8 cellular contexts compared by ENCODE assay signal in genomic region chr16:16073884-16074781, GRCh38.
A peak's percentile ranks its signal among the peaks of the same experiment; 100 is the strongest.
DNase-seq lines count a peak whose midpoint lies in the region; ATAC-seq and TF ChIP-seq lines count a peak whose summit lies in the region.

No MANE protein-coding gene starts in this region.

- H3K27ac ChIP-seq in subcutaneous abdominal adipose tissue (ENCODE audit: low read depth, low read length) = peak overlapping the region; percentile 30

- peaks cover 3 to 43% (median 37%) of the 10 kb centered on the region in 5 donors for H3K4me1 ChIP-seq in subcutaneous abdominal adipose tissue (ENCODE audit: control insufficient read depth in 5 of 5, insufficient read depth in 5 of 5, low read length in 5 of 5)

- no peak overlapping the region for H3K4me3 ChIP-seq in subcutaneous abdominal adipose tissue (ENCODE audit: low read depth in 1 of 5, low read length in 5 of 5)

- no peaks in the 10 kb centered on the region for H3K9me3 ChIP-seq in subcutaneous abdominal adipose tissue (ENCODE audit: control insufficient read depth in 5 of 5, low read length in 5 of 5)

- H3K4me1 Mint-ChIP-seq in activated CD8-positive, alpha-beta memory T cell treated with anti-CD3 and anti-CD28 coated beads, Interleukin-2, amount 10 ng/mL, durations not matched to agents 7 days and 5 days = peaks cover 27% of the 10 kb centered on the region

- H3K9ac ChIP-seq in subcutaneous abdominal adipose tissue (ENCODE audit: low read length in 5 of 5) = no peak overlapping the region

- H3K36me3 ChIP-seq in subcutaneous abdominal adipose tissue (ENCODE audit: control insufficient read depth in 5 of 5, insufficient read depth in 5 of 5, low read length in 5 of 5) = peaks cover 0 to 60% (median 36%) of the 10 kb centered on the region in 5 donors

- H3K4me3 Mint-ChIP-seq in activated CD8-positive, alpha-beta memory T cell treated with anti-CD3 and anti-CD28 coated beads, Interleukin-2, amount 10 ng/mL, durations not matched to agents 7 days and 5 days = no peak overlapping the region

- no peak for TF ChIP-seq CTCF in GM10266 (IDR thresholded peaks at IDR 0.05; ENCODE audit: control insufficient read depth, insufficient read depth, low read depth, missing control alignments)

- no peak for DNase-seq in activated CD8-positive, alpha-beta memory T cell treated with anti-CD3 and anti-CD28 coated beads, Interleukin-2, amount 10 ng/mL, durations not matched to agents 7 days and 5 days
- DNase-seq in activated CD8-positive, alpha-beta memory T cell treated with anti-CD3 and anti-CD28 coated beads for 24 hours = no peak
- peak; percentile 94 for DNase-seq in UCSD-AML1 (lab: John Stamatoyannopoulos, UW; ENCODE audit: unreplicated experiment)
- DNase-seq in iPS-NIHi7 (ENCODE audit: extremely low spot score) = peak; percentile 58
- DNase-seq in GM10266 (ENCODE audit: extremely low spot score) = no peak

- no peaks in the 10 kb centered on the region for H3K27me3 Mint-ChIP-seq in activated CD8-positive, alpha-beta memory T cell treated with anti-CD3 and anti-CD28 coated beads, Interleukin-2, amount 10 ng/mL, durations not matched to agents 7 days and 5 days

- H3K9me3 Mint-ChIP-seq in activated CD8-positive, alpha-beta memory T cell treated with anti-CD3 and anti-CD28 coated beads, Interleukin-2, amount 10 ng/mL, durations not matched to agents 7 days and 5 days (ENCODE audit: low read depth) = no peaks in the 10 kb centered on the region

- H3K27ac Mint-ChIP-seq in activated CD8-positive, alpha-beta memory T cell treated with anti-CD3 and anti-CD28 coated beads, Interleukin-2, amount 10 ng/mL, durations not matched to agents 7 days and 5 days = peak overlapping the region; percentile 77

- ATAC-seq in activated CD8-positive, alpha-beta memory T cell treated with anti-CD3 and anti-CD28 coated beads, Interleukin-2, amount 10 ng/mL, durations not matched to agents 7 days and 5 days = peak; percentile 30
- ATAC-seq in HG02610 (IDR thresholded peaks at IDR 0.05; ENCODE audit: unreplicated experiment) = no peak
- ATAC-seq in activated CD4-positive, CD25-positive, alpha-beta regulatory T cell treated with anti-CD3 and anti-CD28 coated beads, Interleukin-2, amount 50 U/mL, for 24 hours = no peak

- CTCF ChIA-PET in activated CD8-positive, alpha-beta memory T cell treated with anti-CD3 and anti-CD28 coated beads, Interleukin-2, amount 10 ng/mL, durations not matched to agents 7 days and 5 days (lab: Charles Lee) = interaction anchor here (0.6 kb wide), 1 partner anchor 29 kb away, joined by 3 read pairs; no protein-coding TSS in a partner anchor

- H3K36me3 Mint-ChIP-seq in activated CD8-positive, alpha-beta memory T cell treated with anti-CD3 and anti-CD28 coated beads, Interleukin-2, amount 10 ng/mL, durations not matched to agents 7 days and 5 days = peaks cover 32% of the 10 kb centered on the region

- no peaks in the 10 kb centered on the region for H3K27me3 ChIP-seq in subcutaneous abdominal adipose tissue (ENCODE audit: control insufficient read depth in 5 of 5, insufficient read depth in 4 of 5, low read length in 5 of 5)

Comparison
In these comparisons a context has a peak if more than half of its experiments do, and no peak if none do; other contexts are left out.
1. DNase-seq: peak in UCSD-AML1 (single experiment) and iPS-NIHi7 (single experiment); none in activated CD8-positive, alpha-beta memory T cell treated with anti-CD3 and anti-CD28 coated beads, Interleukin-2, amount 10 ng/mL, durations not matched to agents 7 days and 5 days (single experiment), activated CD8-positive, alpha-beta memory T cell treated with anti-CD3 and anti-CD28 coated beads for 24 hours (single experiment) and GM10266 (single experiment).